Comparison of ENCODE assay signal across 11 cellular contexts in genomic region chr14:93956082-93956481, GRCh38. TPM values are rescaled to one million over a fixed set of nuclear protein-coding genes. Genes with fewer than 3 reads are reported as not detected.
DNase-seq lines count a peak whose midpoint lies in the region; ATAC-seq and TF ChIP-seq lines count a peak whose summit lies in the region.
"Had no signal": no experiment of that assay in that cellular context is flagged by ENCODE, and none has a peak within 500 bp of the region (broad histone marks: within the 10 kb centered on the region; RNA-seq: fewer than 3 reads in every experiment).

No MANE protein-coding gene starts in this region.

- H3K4me2 ChIP-seq in BLaER1 treated with 17β-estradiol and CSF1 and Interleukin-3, amounts not matched to agents 10 nM and 100 nM = peak overlapping the region; percentile 76 to 98 (median 90)

- H3K4me3 Mint-ChIP-seq in Caco-2 (ENCODE audit: unreplicated experiment) = no peak overlapping the region
- peak overlapping the region; percentile 81 for H3K4me3 Mint-ChIP-seq in activated CD8-positive, alpha-beta T cell treated with anti-CD3 and anti-CD28 coated beads, Interleukin-2, amount 10 ng/mL, durations not matched to agents 7 days and 5 days

- H3K9me3 Mint-ChIP-seq in Caco-2 (ENCODE audit: unreplicated experiment) = no peaks in the 10 kb centered on the region
- no peaks in the 10 kb centered on the region for H3K9me3 Mint-ChIP-seq in activated CD8-positive, alpha-beta T cell treated with anti-CD3 and anti-CD28 coated beads, Interleukin-2, amount 10 ng/mL, durations not matched to agents 7 days and 5 days (ENCODE audit: insufficient read depth)

- ATAC-seq in activated CD8-positive, alpha-beta T cell treated with anti-CD3 and anti-CD28 coated beads, Interleukin-2, amount 10 ng/mL, durations not matched to agents 7 days and 5 days = no peak
- no peak for ATAC-seq in HG03039 (IDR thresholded peaks at IDR 0.05; ENCODE audit: unreplicated experiment)
- ATAC-seq: Panc1 had no signal

- no peaks in the 10 kb centered on the region for H3K36me3 ChIP-seq in BLaER1 treated with 17β-estradiol and CSF1 and Interleukin-3, amounts not matched to agents 10 nM and 100 nM
- H3K36me3 ChIP-seq in Caco-2 (ENCODE audit: control insufficient read depth, insufficient read depth, low read length) = no peaks in the 10 kb centered on the region
- H3K36me3 ChIP-seq in muscle layer of duodenum (ENCODE audit: control insufficient read depth in 1 of 2, insufficient read depth in 2 of 2, low read length in 2 of 2) = peaks cover 0 to 3% of the 10 kb centered on the region in 2 donors

- POLR2A ChIA-PET in Caco-2 (lab: Charles Lee) = no interaction called here
- POLR2A ChIA-PET in activated CD8-positive, alpha-beta T cell treated with anti-CD3 and anti-CD28 coated beads, Interleukin-2, amount 10 ng/mL, durations not matched to agents 7 days and 5 days (lab: Charles Lee) = interaction anchor here (0.6 to 11.2 kb wide), 8 partner anchors 8 to 1387 kb away, joined by 3 to 303 read pairs (median 6); partner anchors contain the start of genes ASB2 and CCDC197

- no peaks in the 10 kb centered on the region for H3K36me3 Mint-ChIP-seq in Caco-2 (ENCODE audit: insufficient read depth, unreplicated experiment)
- H3K36me3 Mint-ChIP-seq in activated CD8-positive, alpha-beta T cell treated with anti-CD3 and anti-CD28 coated beads, Interleukin-2, amount 10 ng/mL, durations not matched to agents 7 days and 5 days (ENCODE audit: low read depth) = peaks cover 18% of the 10 kb centered on the region

- no peak for TF ChIP-seq CTCF in Caco-2 (IDR thresholded peaks at IDR 0.05; ENCODE audit: insufficient read depth in 1 of 2, low read depth in 1 of 2, low read length in 1 of 2, severe bottlenecking in 1 of 2, unreplicated experiment in 1 of 2)

- peak overlapping the region in 10 of 11 experiments; percentile 76 to 94 (median 89); a peak in 20 of 22 replicates for H3K27ac ChIP-seq in BLaER1 treated with 17β-estradiol and CSF1 and Interleukin-3, amounts not matched to agents 10 nM and 100 nM
- peak overlapping the region; percentile 52 for H3K27ac ChIP-seq in muscle layer of duodenum (ENCODE audit: low read length)

- H3K4me3 ChIP-seq in BLaER1 treated with 17β-estradiol and CSF1 and Interleukin-3, amounts not matched to agents 10 nM and 100 nM = peak overlapping the region in 5 of 10 experiments; percentile 5 to 53 (median 34); a peak in 6 of 20 replicates
- no peak overlapping the region for H3K4me3 ChIP-seq in Caco-2 (ENCODE audit: low read depth, low read length)
- no peak overlapping the region for H3K4me3 ChIP-seq in muscle layer of duodenum (ENCODE audit: low read depth in 1 of 2, low read length in 2 of 2)

- H3K9ac ChIP-seq in BLaER1 treated with 17β-estradiol and CSF1 and Interleukin-3, amounts not matched to agents 10 nM and 100 nM = peak overlapping the region in 10 of 11 experiments; percentile 60 to 82 (median 76); a peak in 19 of 22 replicates

- peaks cover 14% of the 10 kb centered on the region for H3K4me1 Mint-ChIP-seq in Caco-2 (ENCODE audit: low read depth, unreplicated experiment)
- peaks cover 94% of the 10 kb centered on the region for H3K4me1 Mint-ChIP-seq in activated CD8-positive, alpha-beta T cell treated with anti-CD3 and anti-CD28 coated beads, Interleukin-2, amount 10 ng/mL, durations not matched to agents 7 days and 5 days (ENCODE audit: low read depth)

- peak overlapping the region; percentile 50 for H3K27ac Mint-ChIP-seq in Caco-2 (ENCODE audit: unreplicated experiment)
- H3K27ac Mint-ChIP-seq in activated CD8-positive, alpha-beta T cell treated with anti-CD3 and anti-CD28 coated beads, Interleukin-2, amount 10 ng/mL, durations not matched to agents 7 days and 5 days = peak overlapping the region; percentile 96

- intact Hi-C loops in Caco-2 (cut with micrococcal nuclease; ENCODE audit: unreplicated experiment) = loop anchor here (5.0 kb wide), 1 partner anchor 46 kb away; no protein-coding TSS in a partner anchor

- DNase-seq in Caco-2 = no peak
- no peak for DNase-seq in activated CD8-positive, alpha-beta T cell treated with anti-CD3 and anti-CD28 coated beads, Interleukin-2, amount 10 ng/mL, durations not matched to agents 7 days and 5 days
- DNase-seq in iPS-NIHi7 (ENCODE audit: extremely low spot score) = no peak
- no peak for DNase-seq in NCI-H2196 treated with DMSO at 0.1 percent for 48 hours (lab: John Stamatoyannopoulos, UW; ENCODE audit: unreplicated experiment)
- no peak for DNase-seq in NCI-H1436 (lab: John Stamatoyannopoulos, UW)
- DNase-seq: NCI-H2029; stimulated activated CD4-positive, alpha-beta T cell treated with anti-CD3 and anti-CD28 coated beads, Interleukin-12 subunit alpha, Interleukin-12 subunit beta, amount 100 ng/mL, for 4 hours had no signal

- H3K4me1 ChIP-seq in BLaER1 treated with 17β-estradiol and CSF1 and Interleukin-3, amounts not matched to agents 10 nM and 100 nM = peaks cover 82 to 97% (median 89%) of the 10 kb centered on the region in 10 experiments
- peaks cover 37% of the 10 kb centered on the region for H3K4me1 ChIP-seq in Caco-2
- H3K4me1 ChIP-seq in muscle layer of duodenum (ENCODE audit: control insufficient read depth in 1 of 2, insufficient read depth in 2 of 2, low read length in 2 of 2) = peaks cover 15 to 74% of the 10 kb centered on the region in 2 donors

- H3K9me3 ChIP-seq in BLaER1 treated with 17β-estradiol and CSF1 and Interleukin-3, amounts not matched to agents 10 nM and 100 nM (replicated peaks in 1 of 11) = no peaks in the 10 kb centered on the region
- H3K9me3 ChIP-seq in Caco-2 (no peaks in the 10 kb centered on the region), muscle layer of duodenum (ENCODE audit: control insufficient read depth in 1 of 2, low read length in 2 of 2) (no peaks in the 10 kb centered on the region)

- H4K20me1 ChIP-seq in BLaER1 treated with 17β-estradiol and CSF1 and Interleukin-3, amounts not matched to agents 10 nM and 100 nM = no peaks in the 10 kb centered on the region

- no peaks in the 10 kb centered on the region for H3K27me3 Mint-ChIP-seq in Caco-2 (ENCODE audit: insufficient read depth, unreplicated experiment)
- H3K27me3 Mint-ChIP-seq in activated CD8-positive, alpha-beta T cell treated with anti-CD3 and anti-CD28 coated beads, Interleukin-2, amount 10 ng/mL, durations not matched to agents 7 days and 5 days (ENCODE audit: low read depth) = no peaks in the 10 kb centered on the region

- H3K27me3 ChIP-seq in BLaER1 treated with 17β-estradiol and CSF1 and Interleukin-3, amounts not matched to agents 10 nM and 100 nM = no peaks in the 10 kb centered on the region
- H3K27me3 ChIP-seq in Caco-2 (replicated peaks; ENCODE audit: control insufficient read depth, insufficient read depth, low read length) = no peaks in the 10 kb centered on the region
- H3K27me3 ChIP-seq in muscle layer of duodenum (ENCODE audit: low read depth, low read length) = no peaks in the 10 kb centered on the region

- no TSS peak for BruUV-seq in Caco-2 (replicated peaks; lab: Mats Ljungman, UMichigan)

- CTCF ChIA-PET in Caco-2 (lab: Charles Lee) = no interaction called here
- CTCF ChIA-PET in activated CD8-positive, alpha-beta T cell treated with anti-CD3 and anti-CD28 coated beads, Interleukin-2, amount 10 ng/mL, durations not matched to agents 7 days and 5 days (lab: Charles Lee) = interaction anchor here (0.8 to 19.2 kb wide), 7 partner anchors 11 to 49 kb away, joined by 3 to 376 read pairs (median 4); partner anchors contain the start of gene CCDC197

RNA-seq across cellular contexts. Expression of gene ASB2, which starts 20.3 kb away (rescaled TPM):
- 0.21 TPM in 1 of 2 replicates, not detected in the other for total RNA-seq in Caco-2 (2022)
- 10 to 100 TPM; 15.8 to 17.0 TPM for total RNA-seq in activated CD8-positive, alpha-beta T cell treated with anti-CD3 and anti-CD28 coated beads, Interleukin-2, amount 10 ng/mL, durations not matched to agents 7 days and 5 days

RNA-seq across cellular contexts. Expression of gene FAM181A, which starts 28.9 kb away (rescaled TPM):
- not detected in 2 replicates for total RNA-seq in Caco-2 (2022)
- total RNA-seq in activated CD8-positive, alpha-beta T cell treated with anti-CD3 and anti-CD28 coated beads, Interleukin-2, amount 10 ng/mL, durations not matched to agents 7 days and 5 days = not detected

RNA-seq across cellular contexts. Expression of gene CCDC197, which starts 41.0 kb away (rescaled TPM):
- not detected in 2 replicates for total RNA-seq in Caco-2 (2022)
- total RNA-seq in activated CD8-positive, alpha-beta T cell treated with anti-CD3 and anti-CD28 coated beads, Interleukin-2, amount 10 ng/mL, durations not matched to agents 7 days and 5 days = not detected

Comparison
In these comparisons a context has a peak if more than half of its experiments do, and no peak if none do; other contexts are left out.
1. RNA of gene ASB2, which starts 20.3 kb away (total RNA-seq): 15.8 to 17.0 TPM in activated CD8-positive, alpha-beta T cell treated with anti-CD3 and anti-CD28 coated beads, Interleukin-2, amount 10 ng/mL, durations not matched to agents 7 days and 5 days; 0.21 TPM in Caco-2; every median in the first group is over 10 times any median in the second.